ENCODE assay signal across 8 cellular contexts in the genomic region with DNA sequence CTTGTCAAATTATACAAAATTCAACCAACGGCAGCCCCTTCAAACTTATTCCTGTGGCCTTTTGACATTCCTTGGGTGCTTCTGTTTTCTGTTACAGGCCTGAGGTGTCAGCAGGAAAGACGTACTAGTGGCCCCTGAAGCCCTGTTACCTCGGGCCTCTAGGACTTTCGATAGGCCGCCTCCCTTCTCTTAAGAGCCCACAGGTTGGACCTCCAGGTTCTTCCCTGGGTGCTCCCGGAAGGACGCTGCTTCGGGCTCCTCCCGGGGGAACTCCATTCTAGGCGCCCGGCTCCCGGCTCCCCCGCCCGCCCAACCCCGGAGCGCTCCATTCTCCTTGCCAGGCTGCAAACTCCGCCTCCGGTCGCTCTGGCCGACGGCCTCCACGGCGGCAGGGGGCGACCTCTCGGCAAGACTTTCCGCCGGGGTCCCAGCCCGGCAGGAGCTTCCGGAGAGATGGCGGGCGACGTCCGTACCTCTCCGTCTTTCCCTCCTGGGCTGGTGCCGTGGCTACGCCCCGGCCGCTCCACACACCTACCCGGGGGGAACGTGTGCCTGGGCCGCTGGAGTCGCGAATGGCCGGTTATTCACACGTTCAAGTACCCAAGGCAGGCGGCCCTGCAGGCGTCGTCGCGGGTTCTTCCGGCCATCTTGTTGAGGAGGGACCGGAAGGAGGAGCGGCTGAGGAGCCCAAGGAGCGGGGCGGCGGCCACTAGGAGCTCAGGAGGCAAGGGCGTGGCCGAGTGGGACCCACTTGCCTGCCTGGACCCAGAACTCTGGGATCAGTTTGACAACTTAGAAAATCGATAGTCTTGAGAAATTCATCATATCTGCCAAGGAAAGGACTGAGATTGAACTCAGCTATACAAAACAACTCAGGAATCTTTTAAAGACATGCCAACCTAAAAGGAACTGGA. TPM values are rescaled to one million over a fixed set of nuclear protein-coding genes. Genes with fewer than 3 reads are reported as not detected.
A peak's percentile ranks its signal among the peaks of the same experiment; 100 is the strongest.
DNase-seq lines count a peak whose midpoint lies in the region; ATAC-seq and TF ChIP-seq lines count a peak whose summit lies in the region.

No MANE protein-coding gene starts in this region.

- H3K9me3 Mint-ChIP-seq in activated naive CD4-positive, alpha-beta T cell treated with anti-CD3 and anti-CD28 coated beads, Interleukin-2, amount 10 ng/mL, durations not matched to agents 7 days and 5 days = peaks cover 24% of the 10 kb centered on the region
- no peaks in the 10 kb centered on the region for H3K9me3 Mint-ChIP-seq in osteocyte (ENCODE audit: unreplicated experiment)

- H3K9me3 ChIP-seq in thoracic aorta = peaks cover 3% of the 10 kb centered on the region

- CTCF ChIA-PET in activated naive CD4-positive, alpha-beta T cell treated with anti-CD3 and anti-CD28 coated beads, Interleukin-2, amount 10 ng/mL, durations not matched to agents 7 days and 5 days (lab: Charles Lee) = interaction anchor here (0.6 to 2.5 kb wide), 14 partner anchors 8 to 296 kb away, joined by 3 to 11 read pairs (median 3); partner anchors contain the start of genes BOLA3 and MOB1A

- peak overlapping the region; percentile 87 for H3K27ac Mint-ChIP-seq in activated naive CD4-positive, alpha-beta T cell treated with anti-CD3 and anti-CD28 coated beads, Interleukin-2, amount 10 ng/mL, durations not matched to agents 7 days and 5 days
- H3K27ac Mint-ChIP-seq in osteocyte (ENCODE audit: unreplicated experiment) = peak overlapping the region; percentile 52

- peak overlapping the region; percentile 79 for H3K4me3 Mint-ChIP-seq in activated naive CD4-positive, alpha-beta T cell treated with anti-CD3 and anti-CD28 coated beads, Interleukin-2, amount 10 ng/mL, durations not matched to agents 7 days and 5 days
- H3K4me3 Mint-ChIP-seq in osteocyte (ENCODE audit: unreplicated experiment) = peak overlapping the region; percentile 60

- no peaks in the 10 kb centered on the region for H3K36me3 ChIP-seq in thoracic aorta

- H3K36me3 Mint-ChIP-seq in activated naive CD4-positive, alpha-beta T cell treated with anti-CD3 and anti-CD28 coated beads, Interleukin-2, amount 10 ng/mL, durations not matched to agents 7 days and 5 days = peaks cover 16% of the 10 kb centered on the region
- H3K36me3 Mint-ChIP-seq in osteocyte (ENCODE audit: unreplicated experiment) = no peaks in the 10 kb centered on the region

- H3K4me1 Mint-ChIP-seq in activated naive CD4-positive, alpha-beta T cell treated with anti-CD3 and anti-CD28 coated beads, Interleukin-2, amount 10 ng/mL, durations not matched to agents 7 days and 5 days = peaks cover 11% of the 10 kb centered on the region
- no peaks in the 10 kb centered on the region for H3K4me1 Mint-ChIP-seq in osteocyte (ENCODE audit: unreplicated experiment)

- peaks cover 0 to 5% of the 10 kb centered on the region in 2 donors for H3K4me1 ChIP-seq in thoracic aorta (ENCODE audit: control insufficient read depth in 1 of 2, low read depth in 2 of 2)

- TF ChIP-seq CTCF in osteocyte (IDR thresholded peaks at IDR 0.05) (peak; percentile 29), thoracic aorta (IDR thresholded peaks at IDR 0.05) (peak; percentile 47)

- peak overlapping the region; percentile 94 for H3K27ac ChIP-seq in thoracic aorta

- peak overlapping the region; percentile 96 for H3K4me3 ChIP-seq in thoracic aorta

- no peaks in the 10 kb centered on the region for H3K27me3 ChIP-seq in thoracic aorta (replicated peaks; ENCODE audit: insufficient read depth)

- peaks cover 18% of the 10 kb centered on the region for H3K27me3 Mint-ChIP-seq in activated naive CD4-positive, alpha-beta T cell treated with anti-CD3 and anti-CD28 coated beads, Interleukin-2, amount 10 ng/mL, durations not matched to agents 7 days and 5 days
- H3K27me3 Mint-ChIP-seq in osteocyte (ENCODE audit: unreplicated experiment) = peaks cover 3% of the 10 kb centered on the region

- ATAC-seq in GM21723 (IDR thresholded peaks at IDR 0.05; ENCODE audit: unreplicated experiment) = peak; percentile 97
- peak; percentile 92 for ATAC-seq in thoracic aorta (ENCODE audit: insufficient number of reproducible peaks, low FRiP score, low read depth)

- peak; percentile 79 for DNase-seq in EL
- peak; percentile 79 for DNase-seq in KG1 (lab: John Stamatoyannopoulos, UW)
- DNase-seq in SHP77 treated with DMSO at 0.1 percent for 48 hours (lab: John Stamatoyannopoulos, UW) = peak; percentile 75
- peak; percentile 87 for DNase-seq in activated naive CD4-positive, alpha-beta T cell treated with anti-CD3 and anti-CD28 coated beads, Interleukin-2, amount 10 ng/mL, durations not matched to agents 7 days and 5 days
- peak; percentile 76 for DNase-seq in glomerular visceral epithelial cell (ENCODE audit: extremely low spot score)
- no peak for DNase-seq in osteocyte (ENCODE audit: extremely low spot score, unreplicated experiment)
- DNase-seq in thoracic aorta (ENCODE audit: low spot score) = peak; percentile 51

RNA-seq across cellular contexts. Expression of gene BOLA3, which starts 27.5 kb away (rescaled TPM):
- total RNA-seq in osteocyte = 22.4 and 23.1 TPM in 2 replicates
- total RNA-seq in thoracic aorta = 10 to 100 TPM; 17.2 to 21.1 TPM

RNA-seq across cellular contexts. Expression of gene MOB1A, which starts 58.5 kb away (rescaled TPM):
- total RNA-seq in osteocyte (96.1 and 96.3 TPM in 2 replicates), thoracic aorta (100 to 1,000 TPM in 1 of 2 donors, 10 to 100 TPM in 1; 97.0 to 107 TPM)
